ENCODE assay signal across 9 cellular contexts in genomic region chr2:31384771-31385276, GRCh38. TPM values are rescaled to one million over a fixed set of nuclear protein-coding genes. Genes with fewer than 3 reads are reported as not detected.
DNase-seq lines count a peak whose midpoint lies in the region; ATAC-seq and TF ChIP-seq lines count a peak whose summit lies in the region.
"Had no signal": no experiment of that assay in that cellular context is flagged by ENCODE, and none has a peak within 500 bp of the region (broad histone marks: within the 10 kb centered on the region; RNA-seq: fewer than 3 reads in every experiment).

No MANE protein-coding gene starts in this region.

- intact Hi-C loops in upper lobe of right lung (cut with DNase I), result no loop called here
- intact Hi-C loops in left ventricle myocardium superior (cut with micrococcal nuclease), result no loop called here

- peaks cover 0 to 4% of the 10 kb centered on the region in 2 donors for H3K27me3 Mint-ChIP-seq in CD8-positive, alpha-beta memory T cell

- H3K27ac Mint-ChIP-seq in CD8-positive, alpha-beta memory T cell, result no peak overlapping the region
- H3K27ac Mint-ChIP-seq: nephron progenitor cell had no signal

- no peak for TF ChIP-seq CTCF in upper lobe of right lung (IDR thresholded peaks at IDR 0.05)

- no peak overlapping the region for H3K4me3 ChIP-seq in upper lobe of right lung
- H3K4me3 ChIP-seq in CD8-positive, alpha-beta memory T cell (ENCODE audit: low read length), result no peak overlapping the region

- H3K36me3 Mint-ChIP-seq in CD8-positive, alpha-beta memory T cell, result no peaks in the 10 kb centered on the region

- ATAC-seq in upper lobe of right lung (peak; percentile 33), HG02884 (IDR thresholded peaks at IDR 0.05; ENCODE audit: unreplicated experiment) (no peak), left ventricle myocardium superior (no peak)

- no peak overlapping the region for H3K27ac ChIP-seq in upper lobe of right lung
- H3K27ac ChIP-seq in CD8-positive, alpha-beta memory T cell (ENCODE audit: low read depth, low read length), result no peak overlapping the region

- CTCF ChIA-PET in CD8-positive, alpha-beta memory T cell (lab: Charles Lee), result no interaction called here

- no peaks in the 10 kb centered on the region for H3K9me3 ChIP-seq in upper lobe of right lung
- no peaks in the 10 kb centered on the region for H3K9me3 ChIP-seq in CD8-positive, alpha-beta memory T cell (ENCODE audit: low read length)

- H3K4me3 Mint-ChIP-seq in CD8-positive, alpha-beta memory T cell, result no peak overlapping the region
- H3K4me3 Mint-ChIP-seq: nephron progenitor cell had no signal

- H3K36me3 ChIP-seq in upper lobe of right lung, result no peaks in the 10 kb centered on the region
- H3K36me3 ChIP-seq in CD8-positive, alpha-beta memory T cell (ENCODE audit: insufficient read depth, low read length), result no peaks in the 10 kb centered on the region

- no peaks in the 10 kb centered on the region for H3K4me1 Mint-ChIP-seq in CD8-positive, alpha-beta memory T cell
- H3K4me1 Mint-ChIP-seq: nephron progenitor cell had no signal

- DNase-seq in HK-2 (ENCODE audit: unreplicated experiment) (peak; percentile 35), SKM-1 treated with dmso at 0.1 percent for 144 hours (lab: John Stamatoyannopoulos, UW; ENCODE audit: unreplicated experiment) (peak; percentile 27), fibroblast of the conjunctiva (ENCODE audit: low read depth) (peak; percentile 74), upper lobe of right lung (no peak), left ventricle myocardium superior (no peak)
- no peak for DNase-seq in CD8-positive, alpha-beta memory T cell
- DNase-seq: activated naive CD4-positive, alpha-beta T cell treated with Interleukin-2 at 50 U/mL for 16 hours; nephron progenitor cell had no signal

- H3K9me3 Mint-ChIP-seq in CD8-positive, alpha-beta memory T cell, result no peaks in the 10 kb centered on the region
- H3K9me3 Mint-ChIP-seq: nephron progenitor cell had no signal

- no peaks in the 10 kb centered on the region for H3K4me1 ChIP-seq in upper lobe of right lung
- H3K4me1 ChIP-seq in CD8-positive, alpha-beta memory T cell (ENCODE audit: insufficient read depth, low read length), result no peaks in the 10 kb centered on the region

- no peaks in the 10 kb centered on the region for H3K27me3 ChIP-seq in upper lobe of right lung
- H3K27me3 ChIP-seq in CD8-positive, alpha-beta memory T cell (ENCODE audit: insufficient read depth, low read length, poor library complexity, severe bottlenecking), result no peaks in the 10 kb centered on the region

- POLR2A ChIA-PET in CD8-positive, alpha-beta memory T cell (lab: Charles Lee), result no interaction called here

RNA-seq across cellular contexts. Expression of gene XDH, which starts 29.7 kb away (rescaled TPM):
- total RNA-seq in upper lobe of right lung, result 0.41 TPM
- not detected for total RNA-seq in CD8-positive, alpha-beta memory T cell
- not detected for polyA plus RNA-seq in CD8-positive, alpha-beta memory T cell
- not detected for total RNA-seq in left ventricle myocardium superior

Comparison
In these comparisons a context has a peak if more than half of its experiments do, and no peak if none do; other contexts are left out.
1. DNase-seq: peak in HK-2 (single experiment), SKM-1 treated with dmso at 0.1 percent for 144 hours (single experiment) and fibroblast of the conjunctiva (single experiment); none in upper lobe of right lung (single experiment), CD8-positive, alpha-beta memory T cell (0 of 5) and left ventricle myocardium superior (single experiment).